ENCODE assay signal across 13 cellular contexts in genomic region chr7:154584352-154585252, GRCh38.
A peak's percentile ranks its signal among the peaks of the same experiment; 100 is the strongest.
DNase-seq lines count a peak whose midpoint lies in the region; ATAC-seq, FAIRE-seq and TF ChIP-seq lines count a peak whose summit lies in the region.
"Had no signal": no experiment of that assay in that cellular context is flagged by ENCODE, and none has a peak within 500 bp of the region (broad histone marks: within the 10 kb centered on the region; RNA-seq: fewer than 3 reads in every experiment).

No MANE protein-coding gene starts in this region.

- H3K36me3 ChIP-seq in Caco-2 (ENCODE audit: control insufficient read depth, insufficient read depth, low read length) (no peaks in the 10 kb centered on the region), body of pancreas (replicated peaks in 1 of 2; ENCODE audit: insufficient read depth in 1 of 2, low read depth in 2 of 2) (no peaks in the 10 kb centered on the region), uterus (no peaks in the 10 kb centered on the region)
- H3K36me3 ChIP-seq: breast epithelium, Peyer's patch had no signal

- CTCF ChIA-PET in Caco-2 (lab: Charles Lee) (no interaction called here), GM10248 (lab: Yijun Ruan, JAX) (interaction anchor here (1.0 kb wide), 2 partner anchors 9 to 322 kb away, joined by 3 read pairs; no protein-coding TSS in a partner anchor)

- H3K27me3 ChIP-seq in Caco-2 (replicated peaks; ENCODE audit: control insufficient read depth, insufficient read depth, low read length) = no peaks in the 10 kb centered on the region
- no peaks in the 10 kb centered on the region for H3K27me3 ChIP-seq in body of pancreas
- H3K27me3 ChIP-seq in uterus = no peaks in the 10 kb centered on the region
- H3K27me3 ChIP-seq: breast epithelium, Peyer's patch had no signal

- no peak for DNase-seq in Caco-2
- DNase-seq in LNCaP clone FGC (ENCODE audit: low read depth) = no peak
- DNase-seq in body of pancreas = no peak
- no peak for DNase-seq in H54 (ENCODE audit: insufficient read length, low spot score)
- DNase-seq in activated CD4-positive, alpha-beta T cell treated with anti-CD3 and anti-CD28 coated beads for 4 hours = no peak
- DNase-seq in uterus = no peak
- no peak for DNase-seq in GM10248 (ENCODE audit: extremely low spot score)
- DNase-seq: activated CD4-positive, CD25-positive, alpha-beta regulatory T cell treated with anti-CD3 and anti-CD28 coated beads, Interleukin-2, amount 50 U/mL, for 72 hours; NCI-H187 treated with DMSO at 0.1 percent for 48 hours; Peyer's patch had no signal

- TF ChIP-seq POLR2A in body of pancreas (IDR thresholded peaks at IDR 0.05) (no peak), H54 (IDR thresholded peaks at IDR 0.05; ENCODE audit: low read depth, low read length) (no peak), uterus (IDR thresholded peaks at IDR 0.05) (no peak)

- H3K36me3 Mint-ChIP-seq in Caco-2 (ENCODE audit: insufficient read depth, unreplicated experiment) (no peaks in the 10 kb centered on the region), nephron (ENCODE audit: low read depth) (no peaks in the 10 kb centered on the region)

- H3K27ac ChIP-seq in body of pancreas (no peak overlapping the region), uterus (no peak overlapping the region)
- H3K27ac ChIP-seq: breast epithelium, Peyer's patch had no signal

- peak; percentile 22 to 43 for TF ChIP-seq CTCF in Caco-2 (IDR thresholded peaks at IDR 0.05; ENCODE audit: insufficient read depth in 1 of 2, low read depth in 1 of 2, low read length in 1 of 2, severe bottlenecking in 1 of 2, unreplicated experiment in 1 of 2)
- TF ChIP-seq CTCF in LNCaP clone FGC (IDR thresholded peaks at IDR 0.05; ENCODE audit: control insufficient read depth, extremely low read depth, insufficient read depth) = peak; percentile 71
- TF ChIP-seq CTCF in body of pancreas (IDR thresholded peaks at IDR 0.05) = peak in 4 of 7 experiments; percentile 8 to 14 (median 12)
- peak; percentile 47 to 49 (median 48) for TF ChIP-seq CTCF in nephron (IDR thresholded peaks at IDR 0.05; ENCODE audit: unreplicated experiment in 3 of 3)
- TF ChIP-seq CTCF in uterus (IDR thresholded peaks at IDR 0.05) = peak in 1 of 4 experiments; percentile 9
- TF ChIP-seq CTCF in GM10248 (IDR thresholded peaks at IDR 0.05; ENCODE audit: control extremely low read depth, extremely low read depth, low read depth, missing control alignments) = no peak

- H3K4me1 ChIP-seq in Caco-2 (no peaks in the 10 kb centered on the region), body of pancreas (no peaks in the 10 kb centered on the region), uterus (no peaks in the 10 kb centered on the region)
- H3K4me1 ChIP-seq: breast epithelium, Peyer's patch had no signal

- no peak overlapping the region for H3K4me3 ChIP-seq in Caco-2 (ENCODE audit: low read depth, low read length)
- no peak overlapping the region for H3K4me3 ChIP-seq in LNCaP clone FGC (ENCODE audit: low read depth, low read length)
- no peak overlapping the region for H3K4me3 ChIP-seq in body of pancreas
- no peak overlapping the region for H3K4me3 ChIP-seq in uterus
- H3K4me3 ChIP-seq: breast epithelium, Peyer's patch had no signal

- FAIRE-seq in H54 (lab: Jason Lieb, UNC) = no peak

- H3K9me3 Mint-ChIP-seq in Caco-2 (ENCODE audit: unreplicated experiment) (no peaks in the 10 kb centered on the region), nephron (no peaks in the 10 kb centered on the region)

- intact Hi-C loops in Caco-2 (cut with micrococcal nuclease; ENCODE audit: unreplicated experiment) = no loop called here
- intact Hi-C loops in body of pancreas (cut with DNase I) = no loop called here
- intact Hi-C loops in uterus (cut with DNase I; ENCODE audit: low total_unique reads) = no loop called here

- H3K27ac Mint-ChIP-seq in Caco-2 (ENCODE audit: unreplicated experiment) (no peak overlapping the region), nephron (no peak overlapping the region)
- H3K27ac Mint-ChIP-seq: activated T-helper 1 cell treated with anti-CD3 and anti-CD28 coated beads, Interleukin-12 subunit alpha, Interleukin-12 subunit beta, Interleukin-2, Interleukin-4 antibody, amounts not matched to agents 30 ng/mL and 10 ng/mL and 1 ng/mL, durations not matched to agents 14 hours and 24 hours and 36 hours had no signal

- no TSS peak for BruUV-seq in Caco-2 (replicated peaks; lab: Mats Ljungman, UMichigan)

- no peak for ATAC-seq in body of pancreas

- H3K4me1 Mint-ChIP-seq in Caco-2 (ENCODE audit: low read depth, unreplicated experiment) (no peaks in the 10 kb centered on the region), nephron (no peaks in the 10 kb centered on the region)

- H3K9me3 ChIP-seq in Caco-2 (no peaks in the 10 kb centered on the region), body of pancreas (no peaks in the 10 kb centered on the region), uterus (no peaks in the 10 kb centered on the region)

- no peak overlapping the region for H3K4me3 Mint-ChIP-seq in Caco-2 (ENCODE audit: unreplicated experiment)
- H3K4me3 Mint-ChIP-seq in nephron = no peak overlapping the region
- H3K4me3 Mint-ChIP-seq: activated T-helper 1 cell treated with anti-CD3 and anti-CD28 coated beads, Interleukin-12 subunit alpha, Interleukin-12 subunit beta, Interleukin-2, Interleukin-4 antibody, amounts not matched to agents 30 ng/mL and 10 ng/mL and 1 ng/mL, durations not matched to agents 14 hours and 24 hours and 36 hours had no signal

- POLR2A ChIA-PET in Caco-2 (lab: Charles Lee) (no interaction called here), GM10248 (lab: Yijun Ruan, JAX) (interaction anchor here (0.5 kb wide), 1 partner anchor 194 kb away, joined by 3 read pairs; no protein-coding TSS in a partner anchor)

- H3K27me3 Mint-ChIP-seq in Caco-2 (ENCODE audit: insufficient read depth, unreplicated experiment) (peaks cover 28% of the 10 kb centered on the region), nephron (ENCODE audit: low read depth) (peaks cover 29% of the 10 kb centered on the region)

- WGBS in body of pancreas, 2 donors = 44 to 50% methylated on average over 19 to 20 of the region's 20 CpGs
